1 cellular context compared by ENCODE assay signal in genomic region chr19:4182082-4182926, GRCh38.
TF ChIP-seq lines count a peak whose summit lies in the region.

Gene ANKRD24, plus strand, starts transcription at chr19:4182689. Its CDS starts 3,737 bp downstream, at chr19:4186426.
Gene SIRT6, minus strand, starts transcription at chr19:4182563. Its CDS starts 24 bp downstream, at chr19:4182539.

TF ChIP-seq in K562, 482 proteins besides CTCF, POLR2A, EP300 and RAD21 (continued from another document):
- TF ChIP-seq POLR2AphosphoS5 (IDR thresholded peaks at IDR 0.05; ENCODE audit: control insufficient read depth, insufficient read depth, low read depth, low read length) (peak; percentile 66), RBBP5 (IDR thresholded peaks at IDR 0.05; ENCODE audit: borderline replicate concordance, insufficient read depth, low read length, poor library complexity, severe bottlenecking) (peak; percentile 81), POU5F1 (IDR thresholded peaks at IDR 0.05; ENCODE audit: borderline replicate concordance, low read depth, low read length, partially characterized antibody) (peak; percentile 40), MLX (CRISPR knock-in tag; conservative IDR thresholded peaks at IDR 0.05) (no peak), ARID1B (IDR thresholded peaks at IDR 0.05) (peak; percentile 14; the same call in 1 of the 2 replicates), ETV6 (IDR thresholded peaks at IDR 0.05; ENCODE audit: borderline replicate concordance in 1 of 2, low read depth in 2 of 2, low read length in 1 of 2) (peak in 1 of 2 experiments; percentile 77; a peak in 1 of 4 replicates), ETV6 (CRISPR knock-in tag; IDR thresholded peaks at IDR 0.05; ENCODE audit: borderline replicate concordance) (0 out of 2 replicates have a peak, but pooled peaks have one; percentile 8), ZNF717 (CRISPR knock-in tag; IDR thresholded peaks at IDR 0.05) (peak; percentile 67; the same call in 1 of the 2 replicates), ZNF655 (CRISPR knock-in tag; IDR thresholded peaks at IDR 0.05) (no peak), NCOA2 (IDR thresholded peaks at IDR 0.05; ENCODE audit: partially characterized antibody in 2 of 2) (no peak), RBM15 (IDR thresholded peaks at IDR 0.05; ENCODE audit: insufficient read depth, low read length) (no peak), KDM1A (IDR thresholded peaks at IDR 0.05) (peak in 1 of 2 experiments; percentile 68; a peak in 1 of 4 replicates), RBFOX2 (IDR thresholded peaks at IDR 0.05; ENCODE audit: low read depth, low read length) (peak; percentile 92), NR2C2 (CRISPR knock-in tag; IDR thresholded peaks at IDR 0.05) (0 out of 2 replicates have a peak, but pooled peaks have one; percentile 30), NR2C2 (tag; IDR thresholded peaks at IDR 0.05) (0 out of 2 replicates have a peak, but pooled peaks have one; percentile 32), IRF2 (CRISPR knock-in tag; IDR thresholded peaks at IDR 0.05) (no peak), ATF7 (IDR thresholded peaks at IDR 0.05) (peak; percentile 81), NRF1 (conservative IDR thresholded peaks at IDR 0.05 in 1 of 2, IDR thresholded peaks at IDR 0.05 in 1 of 2) (peak; percentile 97), E2F8 (IDR thresholded peaks at IDR 0.05; ENCODE audit: low read depth, partially characterized antibody) (peak; percentile 89), SIN3B (IDR thresholded peaks at IDR 0.05; ENCODE audit: low read depth) (peak; percentile 80), CXXC5 (CRISPR knock-in tag; IDR thresholded peaks at IDR 0.05) (peak; percentile 81), ZNF639 (CRISPR knock-in tag; conservative IDR thresholded peaks at IDR 0.05 in 1 of 2, IDR thresholded peaks at IDR 0.05 in 1 of 2) (peak in 1 of 2 experiments; percentile 82; a peak in 2 of 4 replicates), CEBPZ (IDR thresholded peaks at IDR 0.05; ENCODE audit: borderline replicate concordance, low read depth, low read length) (no peak), RB1 (IDR thresholded peaks at IDR 0.05; ENCODE audit: low read depth) (peak; percentile 82; the same call in 1 of the 2 replicates), ETS1 (conservative IDR thresholded peaks at IDR 0.05; ENCODE audit: control insufficient read depth, low read depth, low read length) (peak; percentile 97)
